In the genomic region with DNA sequence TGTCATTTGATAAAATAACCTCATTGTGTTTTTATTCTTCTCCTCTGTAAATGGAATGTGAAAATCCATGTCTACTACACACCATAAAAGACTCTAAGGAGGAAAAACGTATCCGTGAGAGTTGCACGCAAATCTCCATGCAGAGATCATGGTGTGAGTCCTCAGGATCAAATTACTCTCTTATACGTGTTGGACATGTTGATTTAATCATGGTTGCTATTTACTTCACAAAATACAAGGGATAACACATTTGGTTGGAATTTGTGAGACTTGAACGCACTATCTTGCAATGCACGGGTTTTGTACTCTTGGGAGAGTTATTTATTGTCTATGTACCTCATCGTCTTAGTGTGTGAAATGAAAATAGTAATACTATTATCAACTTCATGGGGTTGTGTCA, we compare ENCODE assay signal across 24 cellular contexts.
DNase-seq lines count a peak whose midpoint lies in the region; ATAC-seq and TF ChIP-seq lines count a peak whose summit lies in the region.
"Had no signal": no experiment of that assay in that cellular context is flagged by ENCODE, and none has a peak within 500 bp of the region (broad histone marks: within the 10 kb centered on the region; RNA-seq: fewer than 3 reads in every experiment).

No MANE protein-coding gene starts in this region.

- peaks cover 8% of the 10 kb centered on the region for H3K9me1 ChIP-seq in IMR-90 (ENCODE audit: insufficient read depth, low read length)

- CTCF ChIA-PET in IMR-90 (lab: Yijun Ruan, JAX) = no interaction called here

- H3K9me3 ChIP-seq in IMR-90 (ENCODE audit: control insufficient read depth, insufficient read depth, low read length) (no peaks in the 10 kb centered on the region), thyroid gland (no peaks in the 10 kb centered on the region)
- H3K9me3 ChIP-seq: spleen had no signal

- H3K4me3 Mint-ChIP-seq in osteocyte (ENCODE audit: unreplicated experiment) = peak overlapping the region; percentile 5
- no peak overlapping the region for H3K4me3 Mint-ChIP-seq in naive thymus-derived CD8-positive, alpha-beta T cell
- H3K4me3 Mint-ChIP-seq: activated CD4-positive, alpha-beta T cell treated with anti-CD3 and anti-CD28 coated beads for 36 hours; activated T-cell treated with anti-CD3 and anti-CD28 coated beads, Interleukin-2, amount 50 U/mL, for 4 hours; B cell had no signal

- peaks cover 39% of the 10 kb centered on the region for H3K4me1 Mint-ChIP-seq in osteocyte (ENCODE audit: unreplicated experiment)
- H3K4me1 Mint-ChIP-seq in naive thymus-derived CD8-positive, alpha-beta T cell = no peaks in the 10 kb centered on the region
- H3K4me1 Mint-ChIP-seq: activated CD4-positive, alpha-beta T cell treated with anti-CD3 and anti-CD28 coated beads for 36 hours; B cell had no signal

- no CpG with 5 or more reads among the region's 7 CpGs for WGBS in IMR-90 (ENCODE audit: extremely low coverage in 2 of 2, insufficient read length in 1 of 2), 2 experiments
- WGBS in thyroid gland, 2 donors = 83 to 84% methylated on average over 7 of the region's 7 CpGs

- no peaks in the 10 kb centered on the region for H4K20me1 ChIP-seq in IMR-90 (ENCODE audit: insufficient read depth, low read length)

- H3K4ac ChIP-seq in IMR-90 (ENCODE audit: low read depth, low read length) = no peak overlapping the region

- H2AFZ ChIP-seq in IMR-90 (replicated peaks; ENCODE audit: low read length, poor library complexity) = no peak overlapping the region

- peak overlapping the region; percentile 89 for H3K27ac Mint-ChIP-seq in osteocyte (ENCODE audit: unreplicated experiment)
- no peak overlapping the region for H3K27ac Mint-ChIP-seq in naive thymus-derived CD8-positive, alpha-beta T cell
- H3K27ac Mint-ChIP-seq: activated CD4-positive, alpha-beta T cell treated with anti-CD3 and anti-CD28 coated beads for 36 hours; B cell had no signal

- H4K91ac ChIP-seq in IMR-90 (ENCODE audit: insufficient read depth, low read depth, low read length) = no peak overlapping the region; the same call in 1 of the 2 replicates

- H4K8ac ChIP-seq in IMR-90 (ENCODE audit: low read depth in 2 of 2, low read length in 2 of 2) = peak overlapping the region in 1 of 2 experiments; percentile 71; a peak in 1 of 4 replicates

- H3K9ac ChIP-seq in IMR-90 (ENCODE audit: low read depth, low read length) = no peak overlapping the region

- TF ChIP-seq CTCF in IMR-90 (conservative IDR thresholded peaks at IDR 0.05; ENCODE audit: low read depth, low read length) (no peak), choroid plexus epithelial cell (conservative IDR thresholded peaks at IDR 0.05; ENCODE audit: low read depth, low read length) (no peak), osteocyte (IDR thresholded peaks at IDR 0.05) (no peak), thyroid gland (IDR thresholded peaks at IDR 0.05) (no peak)

- H2BK20ac ChIP-seq in IMR-90 (ENCODE audit: low read depth, low read length) = no peak overlapping the region

- H3K27me3 Mint-ChIP-seq in osteocyte (ENCODE audit: unreplicated experiment) = no peaks in the 10 kb centered on the region
- peaks cover 0 to 27% (median 2%) of the 10 kb centered on the region in 5 donors for H3K27me3 Mint-ChIP-seq in naive thymus-derived CD8-positive, alpha-beta T cell

- H3K4me1 ChIP-seq in IMR-90 (ENCODE audit: control insufficient read depth, insufficient read depth, low read length) (peaks cover 16% of the 10 kb centered on the region), thyroid gland (no peaks in the 10 kb centered on the region)
- H3K4me1 ChIP-seq: spleen had no signal

- H3K36me3 ChIP-seq in IMR-90 (ENCODE audit: control insufficient read depth, insufficient read depth, low read length) (no peaks in the 10 kb centered on the region), thyroid gland (no peaks in the 10 kb centered on the region)
- H3K36me3 ChIP-seq: spleen had no signal

- H3K27me3 ChIP-seq in IMR-90 (ENCODE audit: control insufficient read depth, insufficient read depth, low read length) (no peaks in the 10 kb centered on the region), thyroid gland (no peaks in the 10 kb centered on the region)
- H3K27me3 ChIP-seq: spleen had no signal

- no peak overlapping the region for H3K27ac ChIP-seq in IMR-90 (ENCODE audit: insufficient read depth, low read length)
- no peak overlapping the region for H3K27ac ChIP-seq in thyroid gland
- H3K27ac ChIP-seq: spleen had no signal

- no peak for TF ChIP-seq RAD21 in IMR-90 (IDR thresholded peaks at IDR 0.05; ENCODE audit: low read length)

- no peak overlapping the region for H4K5ac ChIP-seq in IMR-90 (ENCODE audit: low read depth, low read length)

- dilution Hi-C loops in IMR-90 (cut with HindIII; ENCODE audit: low sequenced_read_pairs, unreplicated experiment) = no loop called here

- ATAC-seq in IMR-90 (ENCODE audit: low read depth) (no peak), HG02642 (IDR thresholded peaks at IDR 0.05; ENCODE audit: poor library complexity, unreplicated experiment) (no peak)
- no peak for ATAC-seq in naive thymus-derived CD8-positive, alpha-beta T cell
- ATAC-seq: activated CD4-positive, alpha-beta T cell treated with anti-CD3 and anti-CD28 coated beads for 36 hours; activated T-cell treated with anti-CD3 and anti-CD28 coated beads, Interleukin-2, amount 50 U/mL, for 4 hours had no signal

- POLR2A ChIA-PET in IMR-90 (lab: Charles Lee; ENCODE audit: unreplicated experiment) = interaction anchor here (0.7 kb wide), 1 partner anchor 775 kb away, joined by 3 read pairs; no protein-coding TSS in a partner anchor
- POLR2A ChIA-PET in naive thymus-derived CD8-positive, alpha-beta T cell (lab: Charles Lee) = no interaction called here

- peaks cover 3% of the 10 kb centered on the region for H3K9me3 Mint-ChIP-seq in osteocyte (ENCODE audit: unreplicated experiment)
- H3K9me3 Mint-ChIP-seq in naive thymus-derived CD8-positive, alpha-beta T cell = no peaks in the 10 kb centered on the region
- H3K9me3 Mint-ChIP-seq: activated T-cell treated with anti-CD3 and anti-CD28 coated beads, Interleukin-2, amount 50 U/mL, for 4 hours had no signal

- H3K23ac ChIP-seq in IMR-90 (ENCODE audit: low read depth, low read length) = no peak overlapping the region

- BruUV-seq in IMR-90 (replicated peaks; lab: Mats Ljungman, UMichigan) = no TSS peak

- in situ Hi-C loops in IMR-90 (cut with MboI; ENCODE audit: low sequenced_read_pairs) = no loop called here

- H3K36me3 Mint-ChIP-seq in osteocyte (ENCODE audit: unreplicated experiment) = no peaks in the 10 kb centered on the region
- peaks cover 0 to 2% (median 0%) of the 10 kb centered on the region in 3 donors for H3K36me3 Mint-ChIP-seq in naive thymus-derived CD8-positive, alpha-beta T cell

- peak; percentile 93 for DNase-seq in EH (ENCODE audit: low read depth)
- no peak for DNase-seq in IMR-90
- DNase-seq in choroid plexus epithelial cell (ENCODE audit: low read depth) = peak; percentile 68
- DNase-seq in osteocyte (ENCODE audit: extremely low spot score, unreplicated experiment) = no peak
- DNase-seq in naive thymus-derived CD8-positive, alpha-beta T cell = no peak
- no peak for DNase-seq in thyroid gland
- DNase-seq: activated CD4-positive, alpha-beta T cell treated with anti-CD3 and anti-CD28 coated beads for 36 hours; activated naive CD4-positive, alpha-beta T cell treated with Interleukin-2 at 50 U/mL for 16 hours; activated T-cell treated with anti-CD3 and anti-CD28 coated beads, Interleukin-2, amount 50 U/mL, for 4 hours; amygdala; caudate nucleus; DMS79 treated with DMSO at 0.1 percent for 48 hours; mammary epithelial cell; NCI-H1105; NCI-H2081 treated with DMSO at 0.1 percent for 48 hours; NCI-H69; occipital lobe; SIG-M5; spleen; stimulated activated CD4-positive, alpha-beta T cell treated with anti-CD3 and anti-CD28 coated beads, Interleukin-4, amount 100 ng/mL, for 1 hour; stimulated activated naive CD4-positive, alpha-beta T cell treated with Interleukin-2 at 50 U/mL for 16 hours; T-helper 1 cell had no signal

- H3K4me2 ChIP-seq in IMR-90 (ENCODE audit: low read depth, low read length) = no peak overlapping the region

- TF ChIP-seq POLR2A in IMR-90 (IDR thresholded peaks at IDR 0.05; ENCODE audit: low read depth, low read length) (no peak), thyroid gland (IDR thresholded peaks at IDR 0.05) (no peak)

- H2BK5ac ChIP-seq in IMR-90 (ENCODE audit: low read depth, low read length, poor library complexity, severe bottlenecking) = no peak overlapping the region

- no peak overlapping the region for H2AK9ac ChIP-seq in IMR-90 (replicated peaks; ENCODE audit: low read depth, low read length, poor library complexity)

- H2BK15ac ChIP-seq in IMR-90 (ENCODE audit: low read depth, low read length) = peak overlapping the region; percentile 59; the same call in 2 of the 3 replicates

- intact Hi-C loops in IMR-90 (cut with micrococcal nuclease) = no loop called here
- intact Hi-C loops in thyroid gland (cut with DNase I) = no loop called here

- no peak overlapping the region for H3K14ac ChIP-seq in IMR-90 (replicated peaks; ENCODE audit: low read depth, low read length)

- H2AK5ac ChIP-seq in IMR-90 (ENCODE audit: low read depth, low read length) = no peak overlapping the region; the same call in 1 of the 2 replicates

- no peak overlapping the region for H3K56ac ChIP-seq in IMR-90 (ENCODE audit: extremely low read depth, insufficient read depth, low read length)

- no peaks in the 10 kb centered on the region for H3K79me1 ChIP-seq in IMR-90 (ENCODE audit: low read depth in 1 of 2, low read length in 2 of 2)

- H3K4me3 ChIP-seq in IMR-90 (ENCODE audit: insufficient read depth, low read depth, low read length) = no peak overlapping the region
- H3K4me3 ChIP-seq in choroid plexus epithelial cell (ENCODE audit: low read depth, low read length) = no peak overlapping the region
- H3K4me3 ChIP-seq in thyroid gland (replicated peaks in 1 of 3) = no peak overlapping the region
- H3K4me3 ChIP-seq: spleen had no signal

- no peak overlapping the region for H2BK120ac ChIP-seq in IMR-90 (ENCODE audit: low read depth, low read length)

- H3K18ac ChIP-seq in IMR-90 (ENCODE audit: low read depth, low read length) = 0 out of 2 replicates have a peak overlapping the region, but pooled peaks have one; percentile 33

TF ChIP-seq in IMR-90, 13 proteins besides CTCF, POLR2A, EP300 and RAD21 (continues in another document):
- TF ChIP-seq SMC3 (IDR thresholded peaks at IDR 0.05; ENCODE audit: low read depth, low read length) = no peak
- TF ChIP-seq CEBPB (IDR thresholded peaks at IDR 0.05; ENCODE audit: low read depth, low read length) = no peak
- TF ChIP-seq CHD1 (IDR thresholded peaks at IDR 0.05; ENCODE audit: low read depth, low read length) = no peak
- TF ChIP-seq RFX5 (IDR thresholded peaks at IDR 0.05; ENCODE audit: low read depth, low read length) = no peak
- TF ChIP-seq MAZ (IDR thresholded peaks at IDR 0.05; ENCODE audit: borderline replicate concordance, low read depth, low read length) = no peak
- TF ChIP-seq FOS (IDR thresholded peaks at IDR 0.05; ENCODE audit: low read depth, low read length) = no peak

Comparison
In these comparisons a context has a peak if more than half of its experiments do, and no peak if none do; other contexts are left out.
1. DNase-seq: peak in EH (single experiment) and choroid plexus epithelial cell (single experiment); none in IMR-90 (single experiment), osteocyte (single experiment), naive thymus-derived CD8-positive, alpha-beta T cell (0 of 10) and thyroid gland (0 of 2).